Comparison of ENCODE assay signal across 13 cellular contexts in the genomic region with DNA sequence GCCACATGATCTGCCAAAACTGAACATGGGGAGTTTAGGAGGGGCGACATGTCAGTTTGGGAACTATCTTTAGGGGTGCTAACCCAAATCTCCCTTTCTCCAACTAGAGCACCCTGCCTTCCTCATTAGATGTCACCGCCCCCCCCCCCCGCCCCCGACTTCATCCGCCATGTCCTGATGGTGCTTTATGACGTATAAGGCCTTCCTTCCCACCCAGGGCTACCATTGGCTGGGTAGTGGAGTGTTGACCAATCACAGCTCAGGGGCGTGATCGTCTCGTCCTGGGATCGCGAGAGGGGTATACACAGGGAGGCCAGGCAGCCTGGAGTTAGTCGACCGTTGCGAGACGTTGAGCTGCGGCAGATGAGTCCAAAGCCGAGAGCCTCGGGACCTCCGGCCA. TPM values are rescaled to one million over a fixed set of nuclear protein-coding genes. Genes with fewer than 3 reads are reported as not detected.
"Had no signal": no experiment of that assay in that cellular context is flagged by ENCODE, and none has a peak within 500 bp of the region (broad histone marks: within the 10 kb centered on the region; RNA-seq: fewer than 3 reads in every experiment).

VCY1B (plus strand) TSS at position 301 of the 400 bp plus-strand sequence; CDS start at position 364, 63 bp downstream.

RNA-seq across cellular contexts. Expression of gene VCY1B, which starts in this region (rescaled TPM):
- total RNA-seq: activated B cell treated with CpG ODN at 0.5 μM for 24 hours; activated CD4-positive, alpha-beta memory T cell treated with anti-CD3 and anti-CD28 coated beads for 36 hours; activated CD4-positive, alpha-beta memory T cell treated with anti-CD3 and anti-CD28 coated beads, Interleukin-2, amount 10 ng/mL, durations not matched to agents 7 days and 5 days; activated CD4-positive, alpha-beta T cell treated with anti-CD3 and anti-CD28 coated beads for 36 hours; activated CD4-positive, alpha-beta T cell treated with anti-CD3 and anti-CD28 coated beads, Interleukin-2, amount 10 ng/mL, durations not matched to agents 24 days and 14 days; activated CD4-positive, alpha-beta T cell treated with anti-CD3 and anti-CD28 coated beads, Interleukin-2, amount 10 ng/mL, durations not matched to agents 7 days and 5 days; activated CD8-positive, alpha-beta memory T cell treated with anti-CD3 and anti-CD28 coated beads for 36 hours; activated CD8-positive, alpha-beta memory T cell treated with anti-CD3 and anti-CD28 coated beads, Interleukin-2, amount 10 ng/mL, durations not matched to agents 7 days and 5 days; activated CD8-positive, alpha-beta T cell treated with anti-CD3 and anti-CD28 coated beads for 36 hours; activated CD8-positive, alpha-beta T cell treated with anti-CD3 and anti-CD28 coated beads, Interleukin-2, amount 10 ng/mL, durations not matched to agents 7 days and 5 days; T-helper 1 cell treated with Interleukin-12 subunit alpha and Interleukin-12 subunit beta and Interleukin-4 antibody, amounts not matched to agents 30 ng/mL and 1 ng/mL, for 36 hours; T-helper 17 cell; T-helper 2 cell treated with Interferon-gamma antibody and Interleukin-4, amounts not matched to agents 100 ng/mL and 5 ng/mL, for 36 hours had no signal
